1 cellular context compared by ENCODE assay signal in genomic region chr1:199706826-199707606, GRCh38.
TF ChIP-seq lines count a peak whose summit lies in the region.

No MANE protein-coding gene starts in this region.

TF ChIP-seq in GM23338, 12 proteins besides CTCF, POLR2A, EP300 and RAD21 (continued from another document):
- TF ChIP-seq ZNF462 (CRISPR knock-in tag; IDR thresholded peaks at IDR 0.05) (no peak), STAT1 (IDR thresholded peaks at IDR 0.05; ENCODE audit: unreplicated experiment) (no peak), ETS1 (IDR thresholded peaks at IDR 0.05) (no peak), JUNB (IDR thresholded peaks at IDR 0.05; ENCODE audit: unreplicated experiment) (no peak)
TF ChIP-seq in GM23338: peak in this region for 0.
